In the genomic region with DNA sequence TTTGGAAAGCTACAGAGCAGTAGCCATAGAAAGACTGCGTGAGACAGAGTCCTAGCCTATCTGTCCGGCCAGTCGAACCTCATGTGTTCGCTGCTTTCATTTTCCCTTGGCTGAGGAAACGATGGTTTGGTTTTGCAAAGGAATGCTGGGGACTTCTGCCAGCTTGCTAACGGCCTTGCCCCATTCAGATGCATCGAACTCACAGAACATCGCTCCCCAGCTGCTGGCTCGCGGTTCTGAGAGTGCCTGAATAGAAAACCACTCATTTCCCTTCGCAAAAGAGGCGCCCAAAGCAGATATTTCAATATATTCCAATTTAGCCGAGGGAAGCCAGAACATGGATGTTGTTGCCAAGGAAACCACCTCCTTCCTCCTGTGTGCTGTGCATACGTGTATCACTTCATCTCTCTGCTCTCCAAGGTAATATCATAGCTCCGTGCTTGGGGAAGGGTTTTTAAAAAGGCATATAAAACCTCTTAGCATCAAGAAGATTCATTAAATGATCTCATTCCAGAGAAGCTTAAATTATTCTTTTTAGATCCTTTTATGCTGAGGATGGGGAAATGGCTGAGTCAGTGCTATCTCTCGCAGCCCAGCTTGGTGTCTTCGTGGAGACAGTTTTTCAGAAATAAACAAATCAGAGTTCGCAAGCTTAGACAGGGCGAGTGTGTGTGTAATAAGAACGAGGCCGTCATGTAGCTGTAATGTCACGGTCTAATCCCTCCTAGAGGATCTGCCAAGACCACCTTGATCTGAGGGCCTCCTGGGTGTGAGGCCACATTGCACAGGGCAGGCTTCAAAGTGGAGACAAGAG, we compare ENCODE assay signal across 11 cellular contexts.
DNase-seq lines count a peak whose midpoint lies in the region; TF ChIP-seq lines count a peak whose summit lies in the region.
"Had no signal": no experiment of that assay in that cellular context is flagged by ENCODE, and none has a peak within 500 bp of the region (broad histone marks: within the 10 kb centered on the region; RNA-seq: fewer than 3 reads in every experiment).

No MANE protein-coding gene starts in this region.

- no peak overlapping the region for H3K4me3 ChIP-seq in astrocyte of the spinal cord (ENCODE audit: low read depth, low read length)

- H3K9me3 Mint-ChIP-seq in nephron progenitor cell = peaks cover 25% of the 10 kb centered on the region

- H3K27ac ChIP-seq in layer of hippocampus (ENCODE audit: low read depth, low read length) = peak overlapping the region; percentile 21

- no peaks in the 10 kb centered on the region for H3K27me3 ChIP-seq in layer of hippocampus (ENCODE audit: control insufficient read depth, insufficient read depth, low read length)
- H3K27me3 ChIP-seq: uterus had no signal

- H3K27me3 Mint-ChIP-seq in nephron progenitor cell (ENCODE audit: low read depth, poor library complexity) = peaks cover 17% of the 10 kb centered on the region

- peaks cover 24% of the 10 kb centered on the region for H3K4me1 Mint-ChIP-seq in nephron progenitor cell

- H3K27ac Mint-ChIP-seq in nephron progenitor cell = no peak overlapping the region

- H3K36me3 Mint-ChIP-seq in nephron progenitor cell (ENCODE audit: low read depth) = peaks cover 14% of the 10 kb centered on the region

- no peak for TF ChIP-seq CTCF in astrocyte of the spinal cord (IDR thresholded peaks at IDR 0.05; ENCODE audit: low read depth, low read length)
- TF ChIP-seq CTCF in nephron progenitor cell (IDR thresholded peaks at IDR 0.05) = no peak

- in situ Hi-C loops in astrocyte of the spinal cord (cut with HindIII; ENCODE audit: low sequenced_read_pairs) = no loop called here

- no peak overlapping the region for H3K4me3 Mint-ChIP-seq in nephron progenitor cell

- DNase-seq in GM04503 (ENCODE audit: low read depth) (peak; percentile 93), astrocyte of the spinal cord (ENCODE audit: low read depth, low spot score) (peak; percentile 87), stromal cell of bone marrow (ENCODE audit: low read depth) (peak; percentile 91), GDM1 (lab: John Stamatoyannopoulos, UW) (no peak), NCI-H446 treated with DMSO at 0.1 percent for 48 hours (lab: John Stamatoyannopoulos, UW) (no peak), nephron progenitor cell (no peak), GM19238 (ENCODE audit: insufficient read length, low spot score) (no peak)
- DNase-seq: left ventricle myocardium superior, NCI-H510A had no signal

Comparison
In these comparisons a context has a peak if more than half of its experiments do, and no peak if none do; other contexts are left out.
1. DNase-seq: peak in GM04503 (single experiment), astrocyte of the spinal cord (single experiment) and stromal cell of bone marrow (single experiment); none in GDM1 (single experiment), NCI-H446 treated with DMSO at 0.1 percent for 48 hours (single experiment), nephron progenitor cell (single experiment) and GM19238 (single experiment).